In the genomic region with DNA sequence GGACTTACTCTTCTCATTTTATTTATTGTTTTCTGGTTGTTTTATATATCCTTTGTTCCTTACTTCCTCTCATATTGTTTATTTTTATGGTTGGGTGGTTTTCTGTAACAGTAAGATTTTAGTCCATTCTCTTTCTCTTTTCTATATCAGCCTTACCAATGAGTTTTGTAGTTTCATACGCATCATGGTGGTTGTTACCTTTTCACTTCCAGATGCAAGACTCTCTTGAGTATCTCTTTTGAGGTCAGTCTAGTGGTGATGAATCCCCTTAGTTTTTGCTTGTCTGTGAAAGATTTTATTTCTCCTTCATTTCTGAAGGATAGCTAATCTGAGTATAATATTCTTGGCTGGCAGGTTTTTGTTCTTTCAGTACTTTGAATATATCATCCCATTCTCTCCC, we compare ENCODE assay signal across 20 cellular contexts.
"Had no signal": no experiment of that assay in that cellular context is flagged by ENCODE, and none has a peak within 500 bp of the region (broad histone marks: within the 10 kb centered on the region; RNA-seq: fewer than 3 reads in every experiment).

No MANE protein-coding gene starts in this region.

- DNase-seq: dermis blood vessel endothelial cell; dorsolateral prefrontal cortex; effector CD4-positive, alpha-beta T cell; effector memory CD4-positive, alpha-beta T cell; foreskin keratinocyte; heart left ventricle; hypothalamus; immature natural killer cell; islet precursor cell; kidney; kidney glomerular epithelial cell; left colon; left ventricle myocardium inferior; mammary epithelial cell; mesenchymal stem cell; mucosa of descending colon; naive B cell had no signal

- ATAC-seq: foreskin keratinocyte, gastroesophageal sphincter, heart left ventricle, left colon, left lobe of liver, mucosa of descending colon had no signal

- H3K4me1 Mint-ChIP-seq: immature natural killer cell, mesothelial cell of epicardium, naive B cell had no signal

- H3K27ac Mint-ChIP-seq: immature natural killer cell, mesothelial cell of epicardium, naive B cell had no signal

- H3K4me3 Mint-ChIP-seq: immature natural killer cell, mesothelial cell of epicardium had no signal
